8 cellular contexts compared by ENCODE assay signal in the genomic region with DNA sequence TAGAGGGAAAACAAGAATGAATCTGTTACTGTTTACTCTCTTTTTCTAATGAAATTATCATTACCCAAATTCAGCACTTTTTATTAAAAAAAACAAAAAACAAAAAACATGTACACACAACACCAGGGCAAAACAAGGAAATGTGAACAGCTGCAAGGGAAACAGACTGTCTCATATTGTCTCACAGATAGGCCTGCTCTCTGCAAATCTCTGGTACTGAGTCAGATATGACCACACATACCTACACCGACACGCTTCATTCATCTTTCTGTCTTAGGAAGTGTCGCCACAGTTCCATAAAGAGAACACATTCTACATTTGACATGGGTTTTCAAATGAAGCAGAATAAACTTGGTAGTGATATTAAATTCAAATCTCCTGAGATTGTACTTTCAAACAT.
DNase-seq lines count a peak whose midpoint lies in the region; ATAC-seq, FAIRE-seq and TF ChIP-seq lines count a peak whose summit lies in the region.

No MANE protein-coding gene starts in this region.

- intact Hi-C loops in dorsolateral prefrontal cortex (cut with DNase I) (no loop called here), sigmoid colon (cut with DNase I) (no loop called here)

- H3K36me3 ChIP-seq in bronchial epithelial cell (ENCODE audit: control insufficient read depth, insufficient read depth, low read length) (no peaks in the 10 kb centered on the region), sigmoid colon (no peaks in the 10 kb centered on the region)

- ATAC-seq in GM21360 (IDR thresholded peaks at IDR 0.05; ENCODE audit: unreplicated experiment), result peak; percentile 99
- peak; percentile 92 for ATAC-seq in HG03135 (IDR thresholded peaks at IDR 0.05; ENCODE audit: unreplicated experiment)

- H3K27ac ChIP-seq in dorsolateral prefrontal cortex (no peak overlapping the region), sigmoid colon (no peak overlapping the region)

- H3K27me3 ChIP-seq in bronchial epithelial cell (ENCODE audit: control insufficient read depth, insufficient read depth, low read length) (no peaks in the 10 kb centered on the region), dorsolateral prefrontal cortex (peaks cover 0 to 45% (median 6%) of the 10 kb centered on the region in 45 donors), sigmoid colon (no peaks in the 10 kb centered on the region)

- in situ Hi-C loops in GM13976 (cut with MboI; ENCODE audit: low sequenced_read_pairs, unreplicated experiment), result no loop called here

- no peaks in the 10 kb centered on the region for H3K4me1 ChIP-seq in sigmoid colon

- TF ChIP-seq EP300 in sigmoid colon (IDR thresholded peaks at IDR 0.05), result no peak

- no peaks in the 10 kb centered on the region for H3K9me3 ChIP-seq in sigmoid colon

- TF ChIP-seq POLR2A in sigmoid colon (IDR thresholded peaks at IDR 0.05), result no peak

- FAIRE-seq in bronchial epithelial cell (lab: Jason Lieb, UNC), result no peak

- TF ChIP-seq CTCF in GM13976 (IDR thresholded peaks at IDR 0.05; ENCODE audit: borderline replicate concordance, control extremely low read depth, extremely low read depth, insufficient read depth, missing control alignments) (no peak), bronchial epithelial cell (IDR thresholded peaks at IDR 0.05; ENCODE audit: insufficient read depth, low read length, severe bottlenecking) (no peak), dorsolateral prefrontal cortex (IDR thresholded peaks at IDR 0.05 in 54 of 56, conservative IDR thresholded peaks at IDR 0.05 in 2 of 56; ENCODE audit: low read depth in 1 of 56, partially characterized antibody in 56 of 56) (no peak), sigmoid colon (IDR thresholded peaks at IDR 0.05) (no peak)

- H3K4me3 ChIP-seq in bronchial epithelial cell (ENCODE audit: low read depth, low read length), result no peak overlapping the region
- no peak overlapping the region for H3K4me3 ChIP-seq in dorsolateral prefrontal cortex
- no peak overlapping the region for H3K4me3 ChIP-seq in sigmoid colon

- peak; percentile 30 for DNase-seq in GM13976 (ENCODE audit: low spot score)
- peak; percentile 11 for DNase-seq in bronchial epithelial cell (ENCODE audit: low read depth)
- DNase-seq in NCI-H524 (lab: John Stamatoyannopoulos, UW), result no peak
- DNase-seq in dorsolateral prefrontal cortex, result no peak
- no peak for DNase-seq in activated CD4-positive, CD25-positive, alpha-beta regulatory T cell (lab: John Stamatoyannopoulos, UW)
- no peak for DNase-seq in sigmoid colon

- 17 to 39% methylated on average over 3 of the region's 3 CpGs for WGBS in sigmoid colon, 2 donors

Comparison
In these comparisons a context has a peak if more than half of its experiments do, and no peak if none do; other contexts are left out.
1. DNase-seq: peak in GM13976 (single experiment) and bronchial epithelial cell (single experiment); none in NCI-H524 (0 of 2), dorsolateral prefrontal cortex (0 of 10), activated CD4-positive, CD25-positive, alpha-beta regulatory T cell (0 of 4) and sigmoid colon (single experiment).